1 cellular context compared by ENCODE assay signal in the genomic region with DNA sequence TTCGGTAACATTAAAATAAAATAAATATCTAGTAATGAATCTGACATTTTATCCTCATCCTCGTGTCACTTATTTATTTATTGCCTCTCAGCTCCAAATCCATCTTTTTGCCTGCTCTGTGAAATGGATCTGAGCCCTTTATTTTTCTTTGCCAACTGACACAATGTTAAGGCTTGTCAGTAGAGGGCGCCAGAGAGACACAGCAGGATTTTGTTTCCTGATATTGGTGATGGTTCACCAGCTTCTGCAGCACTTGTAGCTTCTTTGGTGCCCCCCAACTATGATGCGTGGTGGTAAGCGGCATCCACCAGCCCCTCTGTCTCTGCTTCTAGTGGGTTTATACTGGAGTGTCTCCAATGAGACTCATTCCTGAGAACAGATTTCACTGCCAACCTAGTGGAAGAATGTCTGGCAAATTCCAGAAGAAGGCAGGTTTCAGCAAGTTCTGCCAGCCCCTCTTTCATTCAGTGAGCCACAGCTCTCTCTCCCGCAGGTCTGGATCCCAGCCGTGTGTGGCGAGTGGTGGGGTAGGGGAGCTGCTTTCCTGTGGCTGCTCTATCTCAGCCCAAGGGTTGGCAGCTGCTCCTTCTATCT.
TF ChIP-seq lines count a peak whose summit lies in the region.

No MANE protein-coding gene starts in this region.

TF ChIP-seq in GM12878, 131 proteins besides CTCF, POLR2A, EP300 and RAD21 (continued from another document):
- TF ChIP-seq PML (IDR thresholded peaks at IDR 0.05; ENCODE audit: low read length), result no peak
